ENCODE assay signal across 10 cellular contexts in the genomic region with DNA sequence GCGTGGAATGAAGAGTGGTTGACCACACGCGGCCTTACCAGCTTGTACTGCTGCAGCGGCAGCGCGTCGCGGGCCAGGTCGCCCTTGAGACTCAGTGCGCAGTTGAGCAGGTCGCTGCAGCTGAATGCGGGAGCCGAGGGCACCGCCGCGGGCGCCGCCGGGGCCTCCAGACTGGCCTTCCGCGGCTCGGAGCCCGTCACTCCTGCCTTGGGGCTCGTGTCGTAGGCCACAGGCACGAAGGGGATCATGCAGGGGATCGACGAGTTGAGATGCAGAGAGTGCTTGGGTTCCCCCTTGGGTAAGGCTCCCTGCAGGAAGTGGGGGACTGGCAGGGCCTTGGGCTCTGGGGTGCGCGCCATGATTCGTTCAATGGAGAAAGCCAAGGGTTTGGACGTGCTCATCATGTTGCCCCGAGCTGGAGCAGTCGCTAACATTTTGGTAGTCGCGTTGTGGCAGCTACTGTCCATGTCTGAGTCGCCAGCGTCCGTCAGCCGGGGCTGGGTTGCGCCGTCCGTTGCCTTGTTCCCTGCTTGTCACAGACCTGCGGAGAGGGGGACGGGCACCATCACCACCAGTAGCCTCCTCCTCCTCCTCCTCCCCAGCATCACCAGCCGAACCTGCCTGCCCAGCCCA. TPM values are rescaled to one million over a fixed set of nuclear protein-coding genes. Genes with fewer than 3 reads are reported as not detected.
DNase-seq lines count a peak whose midpoint lies in the region; ATAC-seq, FAIRE-seq and TF ChIP-seq lines count a peak whose summit lies in the region.
"Had no signal": no experiment of that assay in that cellular context is flagged by ENCODE, and none has a peak within 500 bp of the region (broad histone marks: within the 10 kb centered on the region; RNA-seq: fewer than 3 reads in every experiment).

No MANE protein-coding gene starts in this region.

- peaks cover 35 to 74% (median 63%) of the 10 kb centered on the region in 4 experiments for H3K27me3 ChIP-seq in H1 (replicated peaks in 1 of 4; ENCODE audit: control insufficient read depth in 3 of 4, extremely low read depth in 1 of 4, insufficient read depth in 3 of 4, low read length in 3 of 4)
- peaks cover 97% of the 10 kb centered on the region for H3K27me3 ChIP-seq in neuron (ENCODE audit: insufficient read depth, low read length)

- H3K9me3 Mint-ChIP-seq in Calu3 (ENCODE audit: low read depth, unreplicated experiment): no peaks in the 10 kb centered on the region

- peak overlapping the region; percentile 83; the same call in 1 of the 2 replicates for H2BK15ac ChIP-seq in H1 (ENCODE audit: low read length)

- CTCF ChIA-PET in Calu3 (lab: Charles Lee): no interaction called here
- CTCF ChIA-PET in HEK293 (lab: Yijun Ruan, JAX): no interaction called here
- CTCF ChIA-PET in H1 (lab: Charles Lee; ENCODE audit: partially characterized antibody): interaction anchor here (1.0 kb wide), 1 partner anchor 83 kb away, joined by 3 read pairs; no protein-coding TSS in a partner anchor
- CTCF ChIA-PET in OCI-LY7 (lab: Charles Lee; ENCODE audit: unreplicated experiment): no interaction called here

- no peak overlapping the region for H4K5ac ChIP-seq in H1 (ENCODE audit: insufficient read length, low read depth, low read length)

- peak overlapping the region in 3 of 4 experiments; percentile 9 to 43 (median 25); a peak in 4 of 7 replicates for H3K9ac ChIP-seq in H1 (replicated peaks in 1 of 4; ENCODE audit: extremely low read depth in 1 of 4, low read depth in 3 of 4, low read length in 3 of 4)

- H4K8ac ChIP-seq in H1 (ENCODE audit: extremely low read depth, insufficient read depth, low read length): no peak overlapping the region

- peak overlapping the region; percentile 90; the same call in 1 of the 2 replicates for H2BK12ac ChIP-seq in H1 (ENCODE audit: low read depth, low read length)

- no peaks in the 10 kb centered on the region for H3K79me1 ChIP-seq in H1 (ENCODE audit: low read depth, low read length)

- no peak overlapping the region; the same call in 1 of the 2 replicates for H3K27ac ChIP-seq in HEK293 (ENCODE audit: extremely low read depth, low read depth, low read length)
- no peak overlapping the region for H3K27ac ChIP-seq in H1 (ENCODE audit: low read depth, low read length)
- H3K27ac ChIP-seq in OCI-LY7 (ENCODE audit: low read depth, low read length, poor library complexity, severe bottlenecking): no peak overlapping the region
- H3K27ac ChIP-seq: ovary had no signal

- peaks cover 52% of the 10 kb centered on the region for H3K27me3 Mint-ChIP-seq in Calu3 (ENCODE audit: unreplicated experiment)

- H3K79me2 ChIP-seq in H1 (ENCODE audit: control insufficient read depth in 1 of 2, insufficient read depth in 2 of 2, low read length in 2 of 2): peaks cover 0 to 17% of the 10 kb centered on the region in 2 experiments; a peak in 3 of 4 replicates
- H3K79me2 ChIP-seq in OCI-LY7 (ENCODE audit: insufficient read depth, low read depth, low read length): no peaks in the 10 kb centered on the region

- TF ChIP-seq RAD21 in H1 (IDR thresholded peaks at IDR 0.05 in 1 of 2, conservative IDR thresholded peaks at IDR 0.05 in 1 of 2; ENCODE audit: low read depth in 2 of 2, low read length in 2 of 2): no peak

- peaks cover 42% of the 10 kb centered on the region; the same call in 1 of the 2 replicates for H3K23me2 ChIP-seq in H1 (ENCODE audit: low read depth, low read length)

- H3K4me2 ChIP-seq in H1 (ENCODE audit: insufficient read depth in 1 of 2, low read depth in 2 of 2, low read length in 2 of 2) (peak overlapping the region; percentile 99 to 100), OCI-LY7 (ENCODE audit: low read length) (no peak overlapping the region)

- 1% methylated on average over 46 of the region's 46 CpGs; no CpG with 5 or more reads in 1 of the 2 experiments for WGBS in H1 (ENCODE audit: extremely low coverage in 1 of 2, insufficient coverage in 1 of 2, insufficient read length in 1 of 2, insufficient replicate concordance in 2 of 2, low coverage in 1 of 2, low lambda C conversion rate in 2 of 2, missing lambda C conversion rate in 1 of 2), 2 experiments

- POLR2A ChIA-PET in HEK293 (lab: Yijun Ruan, JAX) (no interaction called here), H1 (lab: Charles Lee; ENCODE audit: partially characterized antibody) (interaction anchor here (1.6 kb wide), 1 partner anchor 80 kb away, joined by 7 read pairs; no protein-coding TSS in a partner anchor), OCI-LY7 (lab: Charles Lee) (no interaction called here)

- no peak overlapping the region for H2BK120ac ChIP-seq in H1 (replicated peaks; ENCODE audit: low read depth, low read length)

- H3K14ac ChIP-seq in H1 (ENCODE audit: insufficient read length): no peak overlapping the region

- H3K9me3 ChIP-seq in HEK293 (ENCODE audit: control insufficient read depth, insufficient read depth, low read depth, low read length) (no peaks in the 10 kb centered on the region), H1 (ENCODE audit: insufficient read depth in 2 of 2, low read depth in 1 of 2, low read length in 1 of 2) (no peaks in the 10 kb centered on the region), neuron (ENCODE audit: low read length) (peaks cover 4% of the 10 kb centered on the region), OCI-LY7 (ENCODE audit: low read length) (no peaks in the 10 kb centered on the region)
- H3K9me3 ChIP-seq: ovary had no signal

- peak overlapping the region; percentile 47 for H4K91ac ChIP-seq in H1 (replicated peaks; ENCODE audit: insufficient read length, low read length)

- intact Hi-C loops in Calu3 (cut with micrococcal nuclease; ENCODE audit: unreplicated experiment) (no loop called here), OCI-LY7 (cut with micrococcal nuclease; ENCODE audit: unreplicated experiment) (no loop called here)

- H3K23ac ChIP-seq in H1 (ENCODE audit: insufficient read length): no peak overlapping the region

- peaks cover 16% of the 10 kb centered on the region for H3K4me1 Mint-ChIP-seq in Calu3 (ENCODE audit: low read depth, unreplicated experiment)

- no peak overlapping the region for H3K56ac ChIP-seq in H1 (replicated peaks; ENCODE audit: insufficient read length, low read depth, low read length)

- ATAC-seq in GM19351 (IDR thresholded peaks at IDR 0.05; ENCODE audit: unreplicated experiment): no peak

- H2AK5ac ChIP-seq in H1 (ENCODE audit: low read depth, low read length): no peak overlapping the region

- H3K18ac ChIP-seq in H1 (ENCODE audit: extremely low read depth, low read length): peak overlapping the region; percentile 79

- H2AFZ ChIP-seq in H1 (ENCODE audit: low read length) (peak overlapping the region; percentile 24; the same call in 1 of the 2 replicates), neuron (ENCODE audit: low read depth, low read length) (peak overlapping the region; percentile 12), OCI-LY7 (ENCODE audit: low read length) (no peak overlapping the region)

- TF ChIP-seq CTCF in Calu3 (IDR thresholded peaks at IDR 0.05; ENCODE audit: unreplicated experiment) (no peak), HEK293 (tag by site-specific recombination; IDR thresholded peaks at IDR 0.05) (no peak), H1 (IDR thresholded peaks at IDR 0.05; ENCODE audit: control extremely low read depth in 1 of 3, insufficient read depth in 1 of 3, low read depth in 1 of 3, low read length in 3 of 3) (no peak), OCI-LY7 (conservative IDR thresholded peaks at IDR 0.05; ENCODE audit: low read length) (no peak)

- H3K4me1 ChIP-seq in HEK293 (ENCODE audit: control insufficient read depth, insufficient read depth, low read length) (no peaks in the 10 kb centered on the region), H1 (replicated peaks in 1 of 4; ENCODE audit: control insufficient read depth in 3 of 4, insufficient read depth in 4 of 4, low read length in 3 of 4) (peaks cover 3 to 36% (median 16%) of the 10 kb centered on the region in 4 experiments), neuron (ENCODE audit: insufficient read depth, low read length) (peaks cover 35% of the 10 kb centered on the region), OCI-LY7 (ENCODE audit: insufficient read depth, low read length, poor library complexity, severe bottlenecking) (no peaks in the 10 kb centered on the region)

- 0 out of 3 replicates have a peak, but pooled peaks of 1 of the 2 experiments have one; percentile 9 for TF ChIP-seq EP300 in H1 (IDR thresholded peaks at IDR 0.05; ENCODE audit: borderline replicate concordance in 1 of 2, low read depth in 2 of 2, low read length in 2 of 2)

- DNase-seq in Calu3 (peak; percentile 35), H1 (ENCODE audit: low read depth in 1 of 2, low spot score in 2 of 2) (peak in 1 of 2 experiments; percentile 84), OCI-LY7 (ENCODE audit: low spot score) (no peak), HTR-8/SVneo (ENCODE audit: insufficient read length, low spot score) (no peak), cerebellar cortex (ENCODE audit: low spot score) (no peak)
- DNase-seq: cerebellar nuclear complex had no signal

- H2BK5ac ChIP-seq in H1 (ENCODE audit: low read depth, low read length): peak overlapping the region; percentile 17; the same call in 1 of the 2 replicates

- H2BK20ac ChIP-seq in H1 (ENCODE audit: low read length): 0 out of 2 replicates have a peak overlapping the region, but pooled peaks have one; percentile 9

- H3K4me3 Mint-ChIP-seq in Calu3 (ENCODE audit: low read depth, unreplicated experiment): peak overlapping the region; percentile 89

- H4K20me1 ChIP-seq in H1 (replicated peaks in 1 of 2; ENCODE audit: control insufficient read depth in 1 of 2, insufficient read depth in 2 of 2, low read length in 2 of 2) (peaks cover 0 to 3% of the 10 kb centered on the region in 2 experiments), OCI-LY7 (ENCODE audit: insufficient read depth, low read length) (no peaks in the 10 kb centered on the region)

- BruUV-seq in Calu3 (replicated peaks; lab: Mats Ljungman, UMichigan) (no TSS peak), OCI-LY7 (replicated peaks; lab: Mats Ljungman, UMichigan) (no TSS peak)

- no peak overlapping the region for H3K27ac Mint-ChIP-seq in Calu3 (ENCODE audit: unreplicated experiment)

- H3K9me2 ChIP-seq in OCI-LY7 (ENCODE audit: insufficient read depth, low read length): no peaks in the 10 kb centered on the region

- H3K4me3 ChIP-seq in HEK293 (ENCODE audit: low read depth, low read length) (peak overlapping the region; percentile 64), H1 (ENCODE audit: extremely low read depth in 1 of 4, insufficient read depth in 2 of 4, low read depth in 3 of 4, low read length in 4 of 4) (peak overlapping the region; percentile 81 to 93 (median 86)), neuron (ENCODE audit: low read length) (peak overlapping the region; percentile 45), OCI-LY7 (ENCODE audit: low read depth, low read length, poor library complexity, severe bottlenecking) (no peak overlapping the region)
- H3K4me3 ChIP-seq: ovary had no signal

- no peak overlapping the region for H3K4ac ChIP-seq in H1 (replicated peaks; ENCODE audit: insufficient read length, low read depth, low read length)

- no peak for TF ChIP-seq POLR2A in H1 (IDR thresholded peaks at IDR 0.05; ENCODE audit: control extremely low read depth in 1 of 2, low read depth in 2 of 2, low read length in 2 of 2)

- peaks cover 22% of the 10 kb centered on the region for H3K36me3 Mint-ChIP-seq in Calu3 (ENCODE audit: insufficient read depth, unreplicated experiment)

- FAIRE-seq in H1 (lab: Jason Lieb, UNC) (no peak), HTR-8/SVneo (lab: Jason Lieb, UNC) (no peak)

- H3K36me3 ChIP-seq in HEK293 (ENCODE audit: control insufficient read depth in 2 of 2, insufficient read depth in 1 of 2, low read length in 2 of 2): no peaks in the 10 kb centered on the region
- H3K36me3 ChIP-seq in H1 (ENCODE audit: control insufficient read depth in 2 of 4, insufficient read depth in 4 of 4, low read length in 3 of 4): peaks cover 0 to 32% (median 2%) of the 10 kb centered on the region in 4 experiments; a peak in 2 of 8 replicates
- no peaks in the 10 kb centered on the region for H3K36me3 ChIP-seq in neuron (ENCODE audit: insufficient read depth, low read length)
- H3K36me3 ChIP-seq in OCI-LY7 (ENCODE audit: insufficient read depth, low read length): no peaks in the 10 kb centered on the region
- H3K36me3 ChIP-seq: ovary had no signal

RNA-seq across cellular contexts. Expression of a gene that starts 0.5 kb away (rescaled TPM):
- total RNA-seq in Calu3 (2022) (0.22 TPM in 1 of 2 replicates, not detected in the other), OCI-LY7 (2022) (not detected in 2 replicates)
- 10.6 and 12.9 TPM in 2 replicates for total RNA-seq in H1 (2021; fragmentation: NEBNext Ultra II Directional; extraction: Animal tissue kit (Norgen Biotek cat#: 25700))
- 12.7 and 15.7 TPM in 2 replicates for polyA plus RNA-seq in H1 (2011; rRNA removed)
- polyA plus RNA-seq in H1 (2011; cell fraction: cytosol; rRNA removed): 12.5 TPM
- polyA plus RNA-seq in H1 (2011; cell fraction: nucleus; rRNA removed): 15.2 TPM
- 11.3 to 14.4 TPM (median 12.0 TPM) in 4 replicates for polyA plus RNA-seq in H1 (2012, experiment 1 of 2)
- polyA plus RNA-seq in H1 (2012, experiment 2 of 2): 10.3 TPM
- 3.6 TPM for polyA plus RNA-seq in H1 (2013, experiment 1 of 2)
- polyA plus RNA-seq in H1 (2013, experiment 2 of 2): 3.5 TPM
- 5.4 and 6.3 TPM in 2 replicates for polyA minus RNA-seq in H1 (2011; rRNA and poly(A)+ RNA removed)
- 16.6 TPM for polyA minus RNA-seq in H1 (2011; cell fraction: cytosol; rRNA and poly(A)+ RNA removed)
- 12.4 TPM for polyA minus RNA-seq in H1 (2011; cell fraction: nucleus; rRNA and poly(A)+ RNA removed)
- total RNA-seq in OCI-LY7 (2014; rRNA removed; shearing (Covaris generic)): not detected in 2 replicates
- total RNA-seq: ovary had no signal
- polyA plus RNA-seq: ovary had no signal
